ENCODE assay signal across 16 cellular contexts in genomic region chr6:220312-220711, GRCh38.
DNase-seq lines count a peak whose midpoint lies in the region; ATAC-seq and TF ChIP-seq lines count a peak whose summit lies in the region.
"Had no signal": no experiment of that assay in that cellular context is flagged by ENCODE, and none has a peak within 500 bp of the region (broad histone marks: within the 10 kb centered on the region; RNA-seq: fewer than 3 reads in every experiment).

No MANE protein-coding gene starts in this region.

- no peaks in the 10 kb centered on the region for H3K9me3 ChIP-seq in SK-N-SH
- H3K9me3 ChIP-seq in T-helper 17 cell (ENCODE audit: control insufficient read depth, low read length, poor library complexity, severe bottlenecking), result no peaks in the 10 kb centered on the region
- H3K9me3 ChIP-seq in osteoblast (ENCODE audit: low read depth, low read length), result no peaks in the 10 kb centered on the region

- H3K27me3 Mint-ChIP-seq in T-helper 17 cell (no peaks in the 10 kb centered on the region), osteocyte (ENCODE audit: unreplicated experiment) (no peaks in the 10 kb centered on the region)

- H3K4me3 ChIP-seq in SK-N-SH (ENCODE audit: low read depth in 2 of 2, low read length in 1 of 2), result no peak overlapping the region
- H3K4me3 ChIP-seq in GM12865 (ENCODE audit: low read depth, low read length), result peak overlapping the region; percentile 46
- no peak overlapping the region for H3K4me3 ChIP-seq in osteoblast (ENCODE audit: insufficient read depth, low read length)

- H3K9ac ChIP-seq in SK-N-SH, result no peak overlapping the region

- no peaks in the 10 kb centered on the region for H3K9me2 ChIP-seq in SK-N-SH

- H3K9me3 Mint-ChIP-seq in osteocyte (ENCODE audit: unreplicated experiment), result no peaks in the 10 kb centered on the region

- H2AFZ ChIP-seq in SK-N-SH (ENCODE audit: low read depth), result no peak overlapping the region
- no peak overlapping the region for H2AFZ ChIP-seq in osteoblast (ENCODE audit: low read length)

- H3K36me3 Mint-ChIP-seq in T-helper 17 cell (ENCODE audit: low read depth) (no peaks in the 10 kb centered on the region), osteocyte (ENCODE audit: unreplicated experiment) (no peaks in the 10 kb centered on the region)

- ATAC-seq in SK-N-SH treated with all-trans-retinoic acid at 6 μM for 48 hours, result no peak
- ATAC-seq in T-helper 17 cell, result no peak
- ATAC-seq in HG02884 (IDR thresholded peaks at IDR 0.05; ENCODE audit: unreplicated experiment), result no peak

- TF ChIP-seq RAD21 in SK-N-SH (IDR thresholded peaks at IDR 0.05; ENCODE audit: low read length), result no peak

- H3K27ac Mint-ChIP-seq in T-helper 17 cell (peak overlapping the region; percentile 67), osteocyte (ENCODE audit: unreplicated experiment) (no peak overlapping the region)

- H3K27me3 ChIP-seq in SK-N-SH (ENCODE audit: insufficient read depth), result peaks cover 36% of the 10 kb centered on the region; the same call in 1 of the 2 replicates
- no peaks in the 10 kb centered on the region for H3K27me3 ChIP-seq in osteoblast (ENCODE audit: insufficient read depth, low read length)

- DNase-seq in SK-N-SH, result no peak
- DNase-seq in GM12865 (ENCODE audit: low read depth), result no peak
- no peak for DNase-seq in T-helper 17 cell
- DNase-seq in osteoblast (ENCODE audit: insufficient read length, low spot score, missing footprints), result no peak
- no peak for DNase-seq in LoVo (ENCODE audit: low spot score)
- no peak for DNase-seq in osteocyte (ENCODE audit: extremely low spot score, unreplicated experiment)
- DNase-seq: 8988T, DMS53, NCI-H1105, NCI-H146, NCI-H2029 treated with DMSO at 0.1 percent for 48 hours, NCI-H226, NCI-H524, NCI-H774 had no signal

- H3K4me2 ChIP-seq in SK-N-SH (peak overlapping the region; percentile 69), osteoblast (ENCODE audit: insufficient read depth, low read length) (no peak overlapping the region)

- POLR2A ChIA-PET in SK-N-SH (lab: Yijun Ruan, JAX), result no interaction called here

- H3K4me1 ChIP-seq in SK-N-SH (ENCODE audit: control insufficient read depth in 1 of 2, insufficient read depth in 2 of 2, low read depth in 1 of 2, low read length in 1 of 2) (0 out of 4 replicates have a peak, but pooled peaks cover 0 to 5% of the 10 kb centered on the region in 2 experiments), osteoblast (ENCODE audit: insufficient read depth, low read length) (peaks cover 36% of the 10 kb centered on the region)

- H3K4me3 Mint-ChIP-seq in T-helper 17 cell (no peak overlapping the region), osteocyte (ENCODE audit: unreplicated experiment) (no peak overlapping the region)

- no peaks in the 10 kb centered on the region for H3K36me3 ChIP-seq in SK-N-SH (replicated peaks in 1 of 2; ENCODE audit: control insufficient read depth in 1 of 2, insufficient read depth in 2 of 2, low read length in 1 of 2)
- H3K36me3 ChIP-seq in osteoblast (ENCODE audit: insufficient read depth, low read length), result no peaks in the 10 kb centered on the region

- TF ChIP-seq CTCF in SK-N-SH (IDR thresholded peaks at IDR 0.05) (no peak), GM12865 (IDR thresholded peaks at IDR 0.05; ENCODE audit: insufficient read depth, low read depth, low read length, missing control alignments) (no peak), osteoblast (IDR thresholded peaks at IDR 0.05; ENCODE audit: extremely low read depth, low read depth, low read length) (no peak), osteocyte (IDR thresholded peaks at IDR 0.05) (no peak)

- CTCF ChIA-PET in SK-N-SH (lab: Yijun Ruan, JAX), result interaction anchor here (0.6 to 1.3 kb wide), 3 partner anchors 8 to 306 kb away, joined by 3 to 4 read pairs (median 3); no protein-coding TSS in a partner anchor

- H3K79me2 ChIP-seq in SK-N-SH (ENCODE audit: insufficient read depth) (no peaks in the 10 kb centered on the region), osteoblast (ENCODE audit: insufficient read depth, low read length) (no peaks in the 10 kb centered on the region)

- no peak overlapping the region for H3K27ac ChIP-seq in SK-N-SH (ENCODE audit: low read depth in 2 of 2, low read length in 1 of 2)
- peak overlapping the region; percentile 59 for H3K27ac ChIP-seq in osteoblast (ENCODE audit: low read depth, low read length)

- H3K4me1 Mint-ChIP-seq in T-helper 17 cell, result peaks cover 37% of the 10 kb centered on the region
- H3K4me1 Mint-ChIP-seq in osteocyte (ENCODE audit: unreplicated experiment), result peaks cover 15% of the 10 kb centered on the region

- H3F3A ChIP-seq in SK-N-SH (replicated peaks; ENCODE audit: insufficient read depth), result peaks cover 8% of the 10 kb centered on the region

- no peak for TF ChIP-seq EP300 in SK-N-SH (IDR thresholded peaks at IDR 0.05; ENCODE audit: borderline replicate concordance in 1 of 2, low read depth in 1 of 2, low read length in 1 of 2)

- 21% methylated on average over 4 of the region's 4 CpGs for WGBS in SK-N-SH (ENCODE audit: low lambda C conversion rate)

- H4K20me1 ChIP-seq in SK-N-SH (ENCODE audit: insufficient read depth) (no peaks in the 10 kb centered on the region), osteoblast (ENCODE audit: insufficient read depth, low read length) (no peaks in the 10 kb centered on the region)

TF ChIP-seq in SK-N-SH, 30 proteins besides CTCF, POLR2A, EP300 and RAD21 (continues in another document):
- TF ChIP-seq, protein P1, sequence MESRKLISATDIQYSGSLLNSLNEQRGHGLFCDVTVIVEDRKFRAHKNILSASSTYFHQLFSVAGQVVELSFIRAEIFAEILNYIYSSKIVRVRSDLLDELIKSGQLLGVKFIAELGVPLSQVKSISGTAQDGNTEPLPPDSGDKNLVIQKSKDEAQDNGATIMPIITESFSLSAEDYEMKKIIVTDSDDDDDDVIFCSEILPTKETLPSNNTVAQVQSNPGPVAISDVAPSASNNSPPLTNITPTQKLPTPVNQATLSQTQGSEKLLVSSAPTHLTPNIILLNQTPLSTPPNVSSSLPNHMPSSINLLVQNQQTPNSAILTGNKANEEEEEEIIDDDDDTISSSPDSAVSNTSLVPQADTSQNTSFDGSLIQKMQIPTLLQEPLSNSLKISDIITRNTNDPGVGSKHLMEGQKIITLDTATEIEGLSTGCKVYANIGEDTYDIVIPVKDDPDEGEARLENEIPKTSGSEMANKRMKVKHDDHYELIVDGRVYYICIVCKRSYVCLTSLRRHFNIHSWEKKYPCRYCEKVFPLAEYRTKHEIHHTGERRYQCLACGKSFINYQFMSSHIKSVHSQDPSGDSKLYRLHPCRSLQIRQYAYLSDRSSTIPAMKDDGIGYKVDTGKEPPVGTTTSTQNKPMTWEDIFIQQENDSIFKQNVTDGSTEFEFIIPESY (IDR thresholded peaks at IDR 0.05; ENCODE audit: borderline replicate concordance, low read depth), result no peak
- TF ChIP-seq NRF1 (IDR thresholded peaks at IDR 0.05; ENCODE audit: low read depth, low read length) (no peak), IRF3 (IDR thresholded peaks at IDR 0.05; ENCODE audit: low read depth, low read length) (no peak), NFIC (IDR thresholded peaks at IDR 0.05; ENCODE audit: borderline replicate concordance) (no peak), TAF1 (IDR thresholded peaks at IDR 0.05; ENCODE audit: borderline replicate concordance, low read depth, low read length) (no peak), SIN3A (IDR thresholded peaks at IDR 0.05; ENCODE audit: borderline replicate concordance, low read depth, low read length) (no peak), RXRA (IDR thresholded peaks at IDR 0.05; ENCODE audit: borderline replicate concordance, low read depth) (no peak)

TF ChIP-seq in SK-N-SH treated with all-trans-retinoic acid at 6 μM for 48 hours, 23 proteins besides CTCF, POLR2A, EP300 and RAD21:
- TF ChIP-seq ZNF8 (CRISPR knock-in tag; IDR thresholded peaks at IDR 0.05), result no peak
- TF ChIP-seq POU6F1 (CRISPR knock-in tag; IDR thresholded peaks at IDR 0.05; ENCODE audit: borderline replicate concordance, low read depth), result no peak
- TF ChIP-seq PATZ1 (CRISPR knock-in tag; IDR thresholded peaks at IDR 0.05; ENCODE audit: borderline replicate concordance), result no peak
- TF ChIP-seq TCF4 (CRISPR knock-in tag; IDR thresholded peaks at IDR 0.05; ENCODE audit: borderline replicate concordance), result no peak
- TF ChIP-seq ZNF70 (CRISPR knock-in tag; IDR thresholded peaks at IDR 0.05), result no peak
- TF ChIP-seq ISL1 (CRISPR knock-in tag; IDR thresholded peaks at IDR 0.05), result no peak
- TF ChIP-seq ZFP3 (CRISPR knock-in tag; IDR thresholded peaks at IDR 0.05), result no peak
- TF ChIP-seq ZC3H10 (CRISPR knock-in tag; IDR thresholded peaks at IDR 0.05), result no peak
TF ChIP-seq in SK-N-SH treated with all-trans-retinoic acid at 6 μM for 48 hours: peak in this region for 0.
